ENCODE assay signal across 21 cellular contexts in genomic region chr2:10920764-10921468, GRCh38. TPM values are rescaled to one million over a fixed set of nuclear protein-coding genes. Genes with fewer than 3 reads are reported as not detected.
DNase-seq lines count a peak whose midpoint lies in the region; TF ChIP-seq lines count a peak whose summit lies in the region.
"Had no signal": no experiment of that assay in that cellular context is flagged by ENCODE, and none has a peak within 500 bp of the region (broad histone marks: within the 10 kb centered on the region; RNA-seq: fewer than 3 reads in every experiment).

No MANE protein-coding gene starts in this region.

- peak overlapping the region; percentile 16 for H2BK12ac ChIP-seq in H9 (ENCODE audit: insufficient read length, low read depth, low read length)

- TF ChIP-seq CTCF in H9 (conservative IDR thresholded peaks at IDR 0.05) (no peak), sigmoid colon (IDR thresholded peaks at IDR 0.05) (no peak)

- H2BK120ac ChIP-seq in H9 (ENCODE audit: low read depth, low read length, poor library complexity, severe bottlenecking), result no peak overlapping the region

- no peaks in the 10 kb centered on the region for H3K36me3 Mint-ChIP-seq in H9 (ENCODE audit: insufficient read depth in 1 of 3, low read depth in 3 of 3)
- H3K36me3 Mint-ChIP-seq: CD4-positive, alpha-beta memory T cell; IgD-negative memory B cell had no signal

- H3K27ac Mint-ChIP-seq in H9, result peak overlapping the region in 2 of 3 experiments; percentile 18 to 47; a peak in 1 of 7 replicates
- H3K27ac Mint-ChIP-seq: CD4-positive, alpha-beta memory T cell; GM23338; IgD-negative memory B cell had no signal

- WGBS in H9 (ENCODE audit: extremely low coverage, insufficient read length, low lambda C conversion rate), result no CpG with 5 or more reads among the region's 18 CpGs
- 88 to 92% methylated on average over 18 of the region's 18 CpGs for WGBS in sigmoid colon, 2 donors

- H3K18ac ChIP-seq in H9 (ENCODE audit: insufficient read length, low read depth, low read length), result no peak overlapping the region

- H2BK20ac ChIP-seq in H9 (ENCODE audit: low read depth, low read length, poor library complexity, severe bottlenecking), result no peak overlapping the region

- no peak overlapping the region for H2AFZ ChIP-seq in H9 (ENCODE audit: low read length)

- H3K4me1 ChIP-seq in BLaER1 (peaks cover 49% of the 10 kb centered on the region), H9 (ENCODE audit: insufficient read depth, low read length) (peaks cover 11% of the 10 kb centered on the region; the same call in 1 of the 2 replicates), sigmoid colon (no peaks in the 10 kb centered on the region)
- H3K4me1 ChIP-seq: Caco-2, SJCRH30 had no signal

- no peaks in the 10 kb centered on the region; a peak in 1 of 5 replicates for H3K9me3 Mint-ChIP-seq in H9
- H3K9me3 Mint-ChIP-seq: CD4-positive, alpha-beta memory T cell; GM23338; IgD-negative memory B cell had no signal

- no peak overlapping the region for H2BK15ac ChIP-seq in H9 (ENCODE audit: low read depth, low read length)

- H3K23me2 ChIP-seq in H9 (ENCODE audit: insufficient read length, low read depth, low read length, poor library complexity, severe bottlenecking), result no peaks in the 10 kb centered on the region

- peaks cover 24 to 44% of the 10 kb centered on the region in 2 experiments for H3K4me1 Mint-ChIP-seq in H9

- intact Hi-C loops in sigmoid colon (cut with DNase I), result no loop called here

- H4K8ac ChIP-seq in H9 (replicated peaks; ENCODE audit: insufficient read length, low read depth, low read length), result no peak overlapping the region

- peak overlapping the region; percentile 84 for H3K4me2 ChIP-seq in BLaER1
- no peak overlapping the region for H3K4me2 ChIP-seq in H9 (ENCODE audit: insufficient read depth, insufficient read length, low read length)

- H3K9ac ChIP-seq in BLaER1, result no peak overlapping the region
- no peak overlapping the region for H3K9ac ChIP-seq in H9 (ENCODE audit: extremely low read depth, insufficient read length, low read length)

- TF ChIP-seq EP300 in sigmoid colon (IDR thresholded peaks at IDR 0.05), result no peak

- no peak overlapping the region for H2BK5ac ChIP-seq in H9 (ENCODE audit: insufficient read length, low read length)

- no peak overlapping the region for H3K4me3 Mint-ChIP-seq in H9
- H3K4me3 Mint-ChIP-seq: CD4-positive, alpha-beta memory T cell; GM23338; IgD-negative memory B cell had no signal

- H3K27me3 Mint-ChIP-seq in H9 (ENCODE audit: low read depth), result peaks cover 17% of the 10 kb centered on the region

- DNase-seq in H9 (no peak), sigmoid colon (peak; percentile 42), NCI-H1436 treated with DMSO at 0.1 percent for 48 hours (lab: John Stamatoyannopoulos, UW) (no peak), globus pallidus (ENCODE audit: low spot score) (no peak)
- no peak for DNase-seq in activated naive CD4-positive, alpha-beta T cell treated with anti-CD3 and anti-CD28 coated beads, Interleukin-2, amount 50 U/mL, for 16 hours
- DNase-seq: CD4-positive, alpha-beta memory T cell; DMS153; Karpas-422; MV-4-11; NCI-H187 treated with DMSO at 0.1 percent for 48 hours; NCI-H2107; NCI-H446 treated with DMSO at 0.1 percent for 48 hours; NCI-H526 treated with DMSO at 0.1 percent for 48 hours; OCI-M1; SJCRH30 had no signal

- H2AK5ac ChIP-seq in H9 (ENCODE audit: insufficient read length, low read length), result no peak overlapping the region

- H3K4me3 ChIP-seq in BLaER1 (no peak overlapping the region), sigmoid colon (no peak overlapping the region)
- H3K4me3 ChIP-seq: GM23338, SJCRH30 had no signal

- H3K4ac ChIP-seq in H9 (ENCODE audit: low read depth, low read length), result no peak overlapping the region

- no peak overlapping the region; the same call in 1 of the 2 replicates for H3K14ac ChIP-seq in H9 (ENCODE audit: insufficient read depth, low read length)

- no peak overlapping the region for H3K23ac ChIP-seq in H9 (ENCODE audit: insufficient read length, low read depth, low read length)

- no peak overlapping the region for H4K91ac ChIP-seq in H9 (ENCODE audit: insufficient read length, low read depth, low read length)

- H3K36me3 ChIP-seq in BLaER1 (no peaks in the 10 kb centered on the region), sigmoid colon (no peaks in the 10 kb centered on the region)
- H3K36me3 ChIP-seq: SJCRH30 had no signal

- H3K9me3 ChIP-seq in BLaER1, result no peaks in the 10 kb centered on the region
- H3K9me3 ChIP-seq in H9 (ENCODE audit: control insufficient read depth, low read depth, low read length), result no peaks in the 10 kb centered on the region
- no peaks in the 10 kb centered on the region for H3K9me3 ChIP-seq in sigmoid colon
- H3K9me3 ChIP-seq: Caco-2, SJCRH30 had no signal

- no peak overlapping the region for H3T11ph ChIP-seq in H9 (ENCODE audit: low read length)

- H3K27me3 ChIP-seq in BLaER1 (0 out of 2 replicates have a peak, but pooled peaks cover 6% of the 10 kb centered on the region), H9 (ENCODE audit: insufficient read depth, low read length) (no peaks in the 10 kb centered on the region), sigmoid colon (peaks cover 0 to 15% (median 0%) of the 10 kb centered on the region in 3 donors)

- H3K79me2 ChIP-seq in H9 (ENCODE audit: insufficient read depth, low read length), result no peaks in the 10 kb centered on the region

- no peak overlapping the region for H3K56ac ChIP-seq in H9 (ENCODE audit: insufficient read length, low read depth, low read length)

- no peaks in the 10 kb centered on the region for H4K20me1 ChIP-seq in BLaER1
- peaks cover 2% of the 10 kb centered on the region for H4K20me1 ChIP-seq in H9 (ENCODE audit: control insufficient read depth, insufficient read depth, insufficient read length)

- no peak for TF ChIP-seq POLR2A in sigmoid colon (IDR thresholded peaks at IDR 0.05)

- no peaks in the 10 kb centered on the region for H3K79me1 ChIP-seq in H9 (ENCODE audit: insufficient read depth, low read depth, low read length, poor library complexity, severe bottlenecking)

- H4K5ac ChIP-seq in H9 (ENCODE audit: insufficient read length, low read depth, low read length), result no peak overlapping the region

- H3K27ac ChIP-seq in BLaER1, result no peak overlapping the region
- H3K27ac ChIP-seq in H9 (ENCODE audit: insufficient read length, low read depth, low read length), result no peak overlapping the region
- peak overlapping the region; percentile 54 for H3K27ac ChIP-seq in cingulate gyrus (ENCODE audit: low read depth, low read length)
- H3K27ac ChIP-seq in sigmoid colon, result no peak overlapping the region
- H3K27ac ChIP-seq: SJCRH30 had no signal

RNA-seq across cellular contexts. Expression of gene KCNF1, which starts 9.2 kb away (rescaled TPM):
- total RNA-seq in H9 (2021) (3.2 and 4.8 TPM in 2 replicates), sigmoid colon (1 to 10 TPM in 2 of 4 donors, under 1 TPM in 2; 0.16 to 1.4 (median 0.94) TPM)
- polyA plus RNA-seq in sigmoid colon, result 1 to 10 TPM in 1 of 3 donors, under 1 TPM in 1, not detected in 1; 0.34 to 1.2 TPM
- total RNA-seq: CD4-positive, alpha-beta memory T cell had no signal
- polyA plus RNA-seq: BJ; CD4-positive, alpha-beta memory T cell; IgD-negative memory B cell had no signal
